ENCODE assay signal across 8 cellular contexts in the genomic region with DNA sequence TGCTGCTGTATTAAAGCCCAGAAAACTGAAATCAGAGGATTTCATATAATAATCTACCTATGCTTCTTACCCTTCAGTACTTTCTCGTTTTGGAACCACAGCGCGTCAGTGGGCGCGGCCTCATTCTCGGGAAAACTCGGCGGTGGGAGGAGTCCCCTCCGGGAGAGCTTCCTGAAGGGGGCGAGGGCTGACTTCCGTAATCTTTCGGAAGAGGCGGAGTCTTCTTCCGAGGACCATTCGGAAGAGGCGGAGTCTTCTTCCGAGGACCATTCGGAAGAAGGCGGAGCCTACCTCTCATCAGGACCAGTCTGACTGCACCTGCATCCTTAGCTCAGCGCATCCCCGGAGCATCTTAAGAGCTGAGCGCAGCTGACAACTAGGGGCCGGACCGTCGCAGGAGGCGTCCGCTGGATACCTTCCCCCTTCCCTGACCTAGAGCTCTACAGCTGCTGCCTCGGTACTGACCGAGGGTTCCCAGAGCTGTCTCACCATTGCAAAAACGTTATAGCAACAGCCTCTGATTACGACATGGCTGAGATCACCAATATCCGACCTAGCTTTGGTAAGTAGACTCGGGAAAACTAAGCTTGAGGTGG.
A peak's percentile ranks its signal among the peaks of the same experiment; 100 is the strongest.
DNase-seq lines count a peak whose midpoint lies in the region; ATAC-seq lines count a peak whose summit lies in the region.

A gene with protein sequence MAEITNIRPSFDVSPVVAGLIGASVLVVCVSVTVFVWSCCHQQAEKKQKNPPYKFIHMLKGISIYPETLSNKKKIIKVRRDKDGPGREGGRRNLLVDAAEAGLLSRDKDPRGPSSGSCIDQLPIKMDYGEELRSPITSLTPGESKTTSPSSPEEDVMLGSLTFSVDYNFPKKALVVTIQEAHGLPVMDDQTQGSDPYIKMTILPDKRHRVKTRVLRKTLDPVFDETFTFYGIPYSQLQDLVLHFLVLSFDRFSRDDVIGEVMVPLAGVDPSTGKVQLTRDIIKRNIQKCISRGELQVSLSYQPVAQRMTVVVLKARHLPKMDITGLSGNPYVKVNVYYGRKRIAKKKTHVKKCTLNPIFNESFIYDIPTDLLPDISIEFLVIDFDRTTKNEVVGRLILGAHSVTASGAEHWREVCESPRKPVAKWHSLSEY (plus strand): TSS at position 334 of the 596 bp plus-strand sequence. CDS start 195 bp downstream, at position 529.

- H3K4me2 ChIP-seq in BLaER1 treated with 17β-estradiol and CSF1 and Interleukin-3, amounts not matched to agents 10 nM and 100 nM: peak within 1 kb of the TSS; percentile 86 to 99 (median 90)

- H3K27ac ChIP-seq in BLaER1 treated with 17β-estradiol and CSF1 and Interleukin-3, amounts not matched to agents 10 nM and 100 nM: peak within 1 kb of the TSS; percentile 80 to 96 (median 94)
- peak within 1 kb of the TSS; percentile 92 for H3K27ac ChIP-seq in layer of hippocampus (ENCODE audit: low read depth, low read length)

- H3K4me1 ChIP-seq in BLaER1 treated with 17β-estradiol and CSF1 and Interleukin-3, amounts not matched to agents 10 nM and 100 nM: peaks cover 47 to 62% (median 51%) of the 10 kb centered on the region in 10 experiments

- peak; percentile 98 for DNase-seq in NCI-H774 (lab: John Stamatoyannopoulos, UW)
- peak; percentile 82 to 93 for DNase-seq in activated CD4-positive, alpha-beta T cell treated with anti-CD3 and anti-CD28 coated beads, Interleukin-2, amount 50 U/mL, for 24 hours (ENCODE audit: low read depth in 1 of 2, low spot score in 1 of 2)
- DNase-seq in cortex of kidney (lab: John Stamatoyannopoulos, UW): peak; percentile 15
- peak; percentile 88 to 94 (median 92) for DNase-seq in stimulated activated CD4-positive, alpha-beta T cell treated with anti-CD3 and anti-CD28 coated beads, Interleukin-1b, Interleukin-23, amount 100 ng/mL, for 24 hours (ENCODE audit: low read depth in 4 of 4, low spot score in 1 of 4)

- no peaks in the 10 kb centered on the region for H3K9me3 ChIP-seq in BLaER1 treated with 17β-estradiol and CSF1 and Interleukin-3, amounts not matched to agents 10 nM and 100 nM (replicated peaks in 1 of 11)

- ATAC-seq in GM19395 (IDR thresholded peaks at IDR 0.05; ENCODE audit: unreplicated experiment): peak; percentile 59
- ATAC-seq in HG03558 (IDR thresholded peaks at IDR 0.05; ENCODE audit: extremely low read depth, unreplicated experiment): peak; percentile 53

- peaks cover 8 to 35% (median 20%) of the 10 kb centered on the region in 11 experiments for H3K36me3 ChIP-seq in BLaER1 treated with 17β-estradiol and CSF1 and Interleukin-3, amounts not matched to agents 10 nM and 100 nM

- peak within 1 kb of the TSS; percentile 64 to 76 (median 68) for H3K4me3 ChIP-seq in BLaER1 treated with 17β-estradiol and CSF1 and Interleukin-3, amounts not matched to agents 10 nM and 100 nM

- H3K9ac ChIP-seq in BLaER1 treated with 17β-estradiol and CSF1 and Interleukin-3, amounts not matched to agents 10 nM and 100 nM: peak within 1 kb of the TSS; percentile 76 to 94 (median 88)

- no peaks in the 10 kb centered on the region for H3K27me3 ChIP-seq in BLaER1 treated with 17β-estradiol and CSF1 and Interleukin-3, amounts not matched to agents 10 nM and 100 nM
- H3K27me3 ChIP-seq in layer of hippocampus (ENCODE audit: control insufficient read depth, insufficient read depth, low read length): no peaks in the 10 kb centered on the region

- peaks cover 0 to 20% (median 0%) of the 10 kb centered on the region in 11 experiments; a peak in 3 of 22 replicates for H4K20me1 ChIP-seq in BLaER1 treated with 17β-estradiol and CSF1 and Interleukin-3, amounts not matched to agents 10 nM and 100 nM

Comparison
In these comparisons a context has a peak if more than half of its experiments do, and no peak if none do; other contexts are left out.
1. Peak in every context shown above with its lines: DNase-seq, ATAC-seq, H3K4me3 ChIP-seq and H3K27ac ChIP-seq.
2. DNase-seq: peak in every context shown above with its lines; median percentile 98 in NCI-H774; 92 in stimulated activated CD4-positive, alpha-beta T cell treated with anti-CD3 and anti-CD28 coated beads, Interleukin-1b, Interleukin-23, amount 100 ng/mL, for 24 hours; 88 in activated CD4-positive, alpha-beta T cell treated with anti-CD3 and anti-CD28 coated beads, Interleukin-2, amount 50 U/mL, for 24 hours; 15 in cortex of kidney.